In genomic region chr2:121561617-121562268, GRCh38 we compare ENCODE assay signal across 14 cellular contexts. TPM values are rescaled to one million over a fixed set of nuclear protein-coding genes. Genes with fewer than 3 reads are reported as not detected.
A peak's percentile ranks its signal among the peaks of the same experiment; 100 is the strongest.
DNase-seq lines count a peak whose midpoint lies in the region; ATAC-seq, FAIRE-seq and TF ChIP-seq lines count a peak whose summit lies in the region.
"Had no signal": no experiment of that assay in that cellular context is flagged by ENCODE, and none has a peak within 500 bp of the region (broad histone marks: within the 10 kb centered on the region; RNA-seq: fewer than 3 reads in every experiment).

No MANE protein-coding gene starts in this region.

- H3K4me3 ChIP-seq in BJ (ENCODE audit: low read depth, low read length) (no peak overlapping the region), HepG2 (replicated peaks in 1 of 3; ENCODE audit: insufficient read depth in 1 of 3, low read depth in 2 of 3, low read length in 3 of 3) (no peak overlapping the region)

- FAIRE-seq in HTR-8/SVneo (lab: Jason Lieb, UNC) = no peak
- FAIRE-seq in HepG2 (lab: Jason Lieb, UNC) = no peak
- FAIRE-seq: small intestine had no signal

- H3K36me3 ChIP-seq in BJ (ENCODE audit: control insufficient read depth, insufficient read depth, low read length) = no peaks in the 10 kb centered on the region
- no peaks in the 10 kb centered on the region; a peak in 1 of 5 replicates for H3K36me3 ChIP-seq in HepG2 (replicated peaks in 1 of 2; ENCODE audit: control insufficient read depth in 1 of 2, insufficient read depth in 2 of 2, low read length in 2 of 2)

- POLR2A ChIA-PET in BJ (lab: Charles Lee) = no interaction called here
- POLR2A ChIA-PET in HepG2 (lab: Yijun Ruan, JAX) = interaction anchor here (1.3 to 1.8 kb wide), 3 partner anchors 30 to 88 kb away, joined by 3 to 5 read pairs (median 5); partner anchors contain the start of genes CLASP1 and RNU4ATAC

- WGBS in HepG2 (ENCODE audit: low lambda C conversion rate) = 97% methylated on average over 2 of the region's 2 CpGs

- ATAC-seq in HepG2 (peak; percentile 14; the same call in 1 of the 3 replicates), HG03039 (IDR thresholded peaks at IDR 0.05; ENCODE audit: unreplicated experiment) (no peak)
- ATAC-seq: activated CD4-positive, alpha-beta T cell treated with anti-CD3 and anti-CD28 coated beads for 36 hours had no signal

- TF ChIP-seq RAD21 in HepG2 (CRISPR knock-in tag; IDR thresholded peaks at IDR 0.05) = no peak

- H4K20me1 ChIP-seq in HepG2 (ENCODE audit: insufficient read depth, low read length) = peaks cover 4% of the 10 kb centered on the region; the same call in 1 of the 2 replicates

- TF ChIP-seq EP300 in HepG2 (IDR thresholded peaks at IDR 0.05; ENCODE audit: low read depth in 2 of 2, low read length in 2 of 2) = no peak
- TF ChIP-seq EP300 in HepG2 (CRISPR knock-in tag; IDR thresholded peaks at IDR 0.05; ENCODE audit: borderline replicate concordance) = no peak

- peaks cover 18% of the 10 kb centered on the region for H3K36me3 Mint-ChIP-seq in endothelial cell (ENCODE audit: low read depth, unreplicated experiment)

- intact Hi-C loops in HepG2 (cut with micrococcal nuclease; ENCODE audit: unreplicated experiment) = no loop called here

- no peak overlapping the region for H3K4me2 ChIP-seq in HepG2 (ENCODE audit: low read depth, low read length)

- CTCF ChIA-PET in BJ (lab: Yijun Ruan, JAX) (interaction anchor here (0.8 to 1.1 kb wide), 4 partner anchors 10 to 157 kb away, joined by 3 to 4 read pairs (median 3); no protein-coding TSS in a partner anchor), HepG2 (lab: Yijun Ruan, JAX; ENCODE audit: low intra/inter-chr PET ratio, low total read pairs) (no interaction called here)

- no peaks in the 10 kb centered on the region for H3K9me3 ChIP-seq in HepG2 (ENCODE audit: low read length)

- no peak for TF ChIP-seq POLR2A in HepG2 (IDR thresholded peaks at IDR 0.05; ENCODE audit: insufficient read depth in 1 of 2, low read depth in 2 of 2, low read length in 2 of 2)

- peak; percentile 37 for DNase-seq in BJ (ENCODE audit: low read depth)
- DNase-seq in HTR-8/SVneo (ENCODE audit: insufficient read length, low spot score) = peak; percentile 14
- peak; percentile 94 for DNase-seq in amniotic epithelial cell (ENCODE audit: low read depth)
- no peak for DNase-seq in HepG2 (ENCODE audit: low spot score)
- DNase-seq in NCI-H446 treated with DMSO at 0.1 percent for 48 hours (lab: John Stamatoyannopoulos, UW) = no peak
- DNase-seq in NCI-H2081 (lab: John Stamatoyannopoulos, UW) = no peak
- DNase-seq in endothelial cell (ENCODE audit: low spot score) = no peak
- DNase-seq: activated CD4-positive, alpha-beta T cell treated with anti-CD3 and anti-CD28 coated beads for 36 hours; COR-L47; H9; NCI-H524; small intestine had no signal

- no peak overlapping the region for H3K27ac Mint-ChIP-seq in endothelial cell (ENCODE audit: unreplicated experiment)
- H3K27ac Mint-ChIP-seq: activated CD4-positive, alpha-beta T cell treated with anti-CD3 and anti-CD28 coated beads for 36 hours; activated naive CD4-positive, alpha-beta T cell treated with anti-CD3 and anti-CD28 coated beads, Interleukin-2, amount 50 U/mL, for 72 hours had no signal

- peaks cover 5% of the 10 kb centered on the region for H3K27me3 Mint-ChIP-seq in endothelial cell (ENCODE audit: unreplicated experiment)
- H3K27me3 Mint-ChIP-seq: activated CD4-positive, alpha-beta T cell treated with anti-CD3 and anti-CD28 coated beads for 36 hours had no signal

- H3K9me3 Mint-ChIP-seq in endothelial cell (ENCODE audit: unreplicated experiment) = no peaks in the 10 kb centered on the region

- no peak overlapping the region for H2AFZ ChIP-seq in HepG2 (ENCODE audit: low read length)

- H3K27ac ChIP-seq in HepG2 (ENCODE audit: extremely low read length, insufficient read depth, low read length) = no peak overlapping the region

- H3K9ac ChIP-seq in HepG2 (ENCODE audit: insufficient read depth, low read depth, low read length) = no peak overlapping the region

- peaks cover 44% of the 10 kb centered on the region for H3K4me1 ChIP-seq in HepG2 (ENCODE audit: insufficient read depth, low read length)

- TF ChIP-seq CTCF in BJ (IDR thresholded peaks at IDR 0.05; ENCODE audit: insufficient read depth, low read depth, low read length) = no peak
- TF ChIP-seq CTCF in HepG2 (CRISPR knock-in tag; IDR thresholded peaks at IDR 0.05) = no peak
- TF ChIP-seq CTCF in endothelial cell (IDR thresholded peaks at IDR 0.05; ENCODE audit: unreplicated experiment) = no peak

- H3K4me3 Mint-ChIP-seq in endothelial cell (ENCODE audit: unreplicated experiment) = no peak overlapping the region
- H3K4me3 Mint-ChIP-seq: activated CD4-positive, alpha-beta T cell treated with anti-CD3 and anti-CD28 coated beads for 36 hours; H9 had no signal

- no peaks in the 10 kb centered on the region for H3K27me3 ChIP-seq in BJ (ENCODE audit: control insufficient read depth, insufficient read depth, low read length)
- no peaks in the 10 kb centered on the region for H3K27me3 ChIP-seq in HepG2 (ENCODE audit: control insufficient read depth in 1 of 2, insufficient read depth in 2 of 2, low read length in 2 of 2)

- peaks cover 61% of the 10 kb centered on the region for H3K79me2 ChIP-seq in HepG2 (ENCODE audit: insufficient read depth, low read length)

- in situ Hi-C loops in HepG2 (cut with HindIII; ENCODE audit: extremely low pct_ligation_motif_present, low pct_unique_long_range_greater_than_20kb) = no loop called here

- BruUV-seq in HepG2 (replicated peaks; lab: Mats Ljungman, UMichigan) = no TSS peak

- H3K4me1 Mint-ChIP-seq in endothelial cell (ENCODE audit: unreplicated experiment) = peaks cover 5% of the 10 kb centered on the region

TF ChIP-seq in HepG2, 621 proteins besides CTCF, POLR2A, EP300 and RAD21 (continues in another document):
- TF ChIP-seq ZNF784 (CRISPR knock-in tag; IDR thresholded peaks at IDR 0.05; ENCODE audit: borderline replicate concordance) (no peak), FOXP1 (IDR thresholded peaks at IDR 0.05) (no peak), FOXP1 (CRISPR knock-in tag; IDR thresholded peaks at IDR 0.05) (no peak), HNF1B (CRISPR knock-in tag; IDR thresholded peaks at IDR 0.05) (no peak)

RNA-seq across cellular contexts. Expression of gene RNU4ATAC, which starts 31.1 kb away (rescaled TPM):
- polyA plus RNA-seq in BJ (2011; rRNA removed) = not detected in 2 replicates
- polyA minus RNA-seq in BJ (2011; rRNA and poly(A)+ RNA removed) = under 0.01 TPM in 2 replicates
- 71.4 TPM in 1 of 2 replicates, not detected in the other for total RNA-seq in HepG2 (2016; rRNA removed; fragmentation: Illumina TruSeq; extraction: Trizol)
- 442 and 693 TPM in 2 replicates for total RNA-seq in HepG2 (2016; cell fraction: cytosol; rRNA removed; fragmentation: Illumina TruSeq; extraction: Trizol; ENCODE audit: low read depth)
- 77.2 and 91.6 TPM in 2 replicates for total RNA-seq in HepG2 (2016; cell fraction: insoluble cytoplasmic fraction; rRNA removed; fragmentation: Illumina TruSeq; extraction: Trizol)
- 112 TPM in 1 of 2 replicates, not detected in the other for total RNA-seq in HepG2 (2016; cell fraction: membrane; rRNA removed; fragmentation: Illumina TruSeq; extraction: Trizol)
- total RNA-seq in HepG2 (2016; cell fraction: nucleus; rRNA removed; fragmentation: Illumina TruSeq; extraction: Trizol) = 335 and 346 TPM in 2 replicates
- not detected in 2 replicates for polyA plus RNA-seq in HepG2 (2011; rRNA removed)
- not detected in 2 replicates for polyA plus RNA-seq in HepG2 (2011; cell fraction: cytosol; rRNA removed)
- not detected in 2 replicates for polyA plus RNA-seq in HepG2 (2011; cell fraction: nucleus; rRNA removed)
- polyA plus RNA-seq in HepG2 (2012) = not detected in 2 replicates
- not detected in 2 replicates for polyA plus RNA-seq in HepG2 (2016; cell fraction: cytosol; fragmentation: Illumina TruSeq; extraction: Trizol; ENCODE audit: low read depth)
- not detected in 2 replicates for polyA plus RNA-seq in HepG2 (2016; cell fraction: insoluble cytoplasmic fraction; fragmentation: Illumina TruSeq; extraction: Trizol; ENCODE audit: low read depth)
- not detected in 2 replicates for polyA plus RNA-seq in HepG2 (2016; cell fraction: membrane; fragmentation: Illumina TruSeq; extraction: Trizol; ENCODE audit: low read depth)
- not detected in 2 replicates for polyA plus RNA-seq in HepG2 (2016; cell fraction: nucleus; fragmentation: Illumina TruSeq; extraction: Trizol; ENCODE audit: insufficient read depth, low read depth)
- under 0.01 TPM in 2 replicates for polyA minus RNA-seq in HepG2 (2011; rRNA and poly(A)+ RNA removed; ENCODE audit: low replicate concordance)
- 3,899 and 4,055 TPM in 2 replicates for polyA minus RNA-seq in HepG2 (2011; cell fraction: cytosol; rRNA and poly(A)+ RNA removed)
- polyA minus RNA-seq in HepG2 (2011; cell fraction: nucleus; rRNA and poly(A)+ RNA removed) = under 0.01 TPM in 2 replicates
- not detected for total RNA-seq in endothelial cell (ENCODE audit: unreplicated experiment)
- total RNA-seq: activated CD4-positive, alpha-beta T cell treated with anti-CD3 and anti-CD28 coated beads for 36 hours; activated naive CD4-positive, alpha-beta T cell treated with anti-CD3 and anti-CD28 coated beads, Interleukin-2, amount 50 U/mL, for 72 hours; H9 had no signal
- polyA plus RNA-seq: small intestine had no signal

Comparison
In these comparisons a context has a peak if more than half of its experiments do, and no peak if none do; other contexts are left out.
1. DNase-seq: peak in BJ (single experiment), HTR-8/SVneo (single experiment) and amniotic epithelial cell (single experiment); none in HepG2 (single experiment), NCI-H446 treated with DMSO at 0.1 percent for 48 hours (single experiment), NCI-H2081 (0 of 2) and endothelial cell (single experiment).